1 cellular context compared by ENCODE assay signal in genomic region chr5:14665110-14665822, GRCh38.
TF ChIP-seq lines count a peak whose summit lies in the region.

No MANE protein-coding gene starts in this region.

TF ChIP-seq in GM12878, 131 proteins besides CTCF, POLR2A, EP300 and RAD21 (continued from another document):
- TF ChIP-seq E4F1 (IDR thresholded peaks at IDR 0.05; ENCODE audit: borderline replicate concordance, partially characterized antibody) = no peak
- TF ChIP-seq GATAD2B (conservative IDR thresholded peaks at IDR 0.05; ENCODE audit: low read depth) = no peak
- TF ChIP-seq ZNF622 (IDR thresholded peaks at IDR 0.05) = no peak
- no peak for TF ChIP-seq YY1 (IDR thresholded peaks at IDR 0.05; ENCODE audit: low read depth, low read length)
- TF ChIP-seq CHD4 (IDR thresholded peaks at IDR 0.05) = no peak
- no peak for TF ChIP-seq EGR1 (IDR thresholded peaks at IDR 0.05; ENCODE audit: borderline replicate concordance in 1 of 2, low read depth in 2 of 2, low read length in 2 of 2)
- TF ChIP-seq EED (IDR thresholded peaks at IDR 0.05; ENCODE audit: low read depth) = peak; percentile 55
- TF ChIP-seq MTA3 (IDR thresholded peaks at IDR 0.05; ENCODE audit: borderline replicate concordance, low read length) = 0 out of 2 replicates have a peak, but pooled peaks have one; percentile 25
- TF ChIP-seq CREM (IDR thresholded peaks at IDR 0.05; ENCODE audit: low read depth) = no peak
- no peak for TF ChIP-seq IRF4 (IDR thresholded peaks at IDR 0.05; ENCODE audit: low read depth, low read length)
- TF ChIP-seq ESRRA (IDR thresholded peaks at IDR 0.05; ENCODE audit: low read length) = no peak
- peak in 1 of 2 experiments; percentile 52; a peak in 2 of 4 replicates for TF ChIP-seq IKZF2 (IDR thresholded peaks at IDR 0.05)
- TF ChIP-seq ASH2L (IDR thresholded peaks at IDR 0.05; ENCODE audit: borderline replicate concordance, low read depth) = no peak
- TF ChIP-seq KLF5 (IDR thresholded peaks at IDR 0.05; ENCODE audit: partially characterized antibody) = no peak
- TF ChIP-seq SKIL (IDR thresholded peaks at IDR 0.05; ENCODE audit: low read depth, poor library complexity, severe bottlenecking) = no peak
